In the genomic region with DNA sequence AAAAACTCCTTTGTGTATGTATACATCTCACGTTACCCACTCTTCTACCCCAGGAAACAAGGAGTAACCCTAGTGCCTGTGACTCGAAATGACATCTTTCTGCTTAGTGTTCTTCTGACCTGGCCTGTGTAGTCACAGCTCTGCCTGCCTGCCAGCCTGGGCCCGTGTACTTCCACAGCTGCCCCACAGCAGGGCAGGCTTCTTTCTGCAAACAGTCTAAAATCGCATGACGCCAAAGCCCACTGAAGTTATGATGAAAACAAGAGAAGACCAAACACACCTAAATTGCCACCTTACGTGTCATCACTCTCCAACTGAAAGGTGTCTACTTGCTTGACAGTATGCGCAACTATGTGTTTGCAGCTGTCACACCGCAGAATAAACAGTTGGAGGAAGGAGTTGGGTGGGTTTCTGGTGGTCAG, we compare ENCODE assay signal across 8 cellular contexts. TPM values are rescaled to one million over a fixed set of nuclear protein-coding genes. Genes with fewer than 3 reads are reported as not detected.
DNase-seq lines count a peak whose midpoint lies in the region; ATAC-seq and TF ChIP-seq lines count a peak whose summit lies in the region.

No MANE protein-coding gene starts in this region.

- no peaks in the 10 kb centered on the region for H3K9me3 ChIP-seq in CD8-positive, alpha-beta T cell (ENCODE audit: low read length)
- no peaks in the 10 kb centered on the region for H3K9me3 ChIP-seq in fibroblast of lung (ENCODE audit: control insufficient read depth, insufficient read depth, low read depth, low read length)

- H3K36me3 Mint-ChIP-seq in CD8-positive, alpha-beta T cell = no peaks in the 10 kb centered on the region

- peaks cover 5% of the 10 kb centered on the region for H3K27me3 ChIP-seq in CD8-positive, alpha-beta T cell (ENCODE audit: insufficient read depth, low read length)
- H3K27me3 ChIP-seq in fibroblast of lung (ENCODE audit: control insufficient read depth, insufficient read depth, low read length) = no peaks in the 10 kb centered on the region

- no peak overlapping the region for H3K27ac ChIP-seq in CD8-positive, alpha-beta T cell (ENCODE audit: low read depth, low read length)
- no peak overlapping the region for H3K27ac ChIP-seq in fibroblast of lung (ENCODE audit: insufficient read depth, low read length)

- H3K4me2 ChIP-seq in fibroblast of lung (ENCODE audit: extremely low read depth, insufficient read depth, low read length) = peak overlapping the region; percentile 89

- intact Hi-C loops in CD8-positive, alpha-beta T cell (cut with DNase I, micrococcal nuclease) = no loop called here

- peak overlapping the region; percentile 51 for H2AFZ ChIP-seq in fibroblast of lung (ENCODE audit: low read length)

- POLR2A ChIA-PET in CD8-positive, alpha-beta T cell (lab: Charles Lee) = no interaction called here

- H3K4me3 Mint-ChIP-seq in CD8-positive, alpha-beta T cell = peak overlapping the region; percentile 73

- peak overlapping the region; percentile 47 for H3K27ac Mint-ChIP-seq in CD8-positive, alpha-beta T cell

- no peaks in the 10 kb centered on the region for H3K9me3 Mint-ChIP-seq in CD8-positive, alpha-beta T cell

- H3K36me3 ChIP-seq in CD8-positive, alpha-beta T cell (ENCODE audit: insufficient read depth, low read length) = no peaks in the 10 kb centered on the region
- H3K36me3 ChIP-seq in fibroblast of lung (ENCODE audit: control insufficient read depth, insufficient read depth, low read length) = no peaks in the 10 kb centered on the region

- CTCF ChIA-PET in CD8-positive, alpha-beta T cell (lab: Charles Lee) = interaction anchor here (1.7 kb wide), 1 partner anchor 8 kb away, joined by 4 read pairs; no protein-coding TSS in a partner anchor

- no peaks in the 10 kb centered on the region for H4K20me1 ChIP-seq in fibroblast of lung (ENCODE audit: control insufficient read depth, extremely low read depth, insufficient read depth, low read length)

- H3K27me3 Mint-ChIP-seq in CD8-positive, alpha-beta T cell (ENCODE audit: low read depth) = peaks cover 46% of the 10 kb centered on the region

- H3K4me1 Mint-ChIP-seq in CD8-positive, alpha-beta T cell (ENCODE audit: low read depth) = peaks cover 28% of the 10 kb centered on the region

- no peaks in the 10 kb centered on the region for H3K79me2 ChIP-seq in fibroblast of lung (ENCODE audit: control insufficient read depth, insufficient read depth, low read length)

- no peak for TF ChIP-seq CTCF in CD8-positive, alpha-beta T cell (IDR thresholded peaks at IDR 0.05)
- peak; percentile 11 to 40 for TF ChIP-seq CTCF in fibroblast of lung (conservative IDR thresholded peaks at IDR 0.05 in 1 of 2, IDR thresholded peaks at IDR 0.05 in 1 of 2; ENCODE audit: low read depth in 1 of 2, low read length in 2 of 2)

- DNase-seq in CD8-positive, alpha-beta T cell = peak in 1 of 7 experiments; percentile 5
- DNase-seq in Jurkat, Clone E6-1 (ENCODE audit: low read depth, low spot score) = peak; percentile 48
- DNase-seq in SW480 (ENCODE audit: low spot score) (peak; percentile 38), fibroblast of lung (ENCODE audit: low read depth in 2 of 2) (peak; percentile 32 to 41), myocyte (ENCODE audit: low read depth) (peak; percentile 49), GF-D8 (lab: John Stamatoyannopoulos, UW) (no peak)

- no peak overlapping the region for H3K9ac ChIP-seq in fibroblast of lung (ENCODE audit: insufficient read depth, low read length)

- ATAC-seq in CD8-positive, alpha-beta T cell = no peak
- ATAC-seq in HG03469 (IDR thresholded peaks at IDR 0.05; ENCODE audit: unreplicated experiment) (no peak), HG03520 (IDR thresholded peaks at IDR 0.05; ENCODE audit: unreplicated experiment) (no peak)

- H3K4me1 ChIP-seq in CD8-positive, alpha-beta T cell (ENCODE audit: insufficient read depth, low read length) = peaks cover 21% of the 10 kb centered on the region
- peaks cover 2% of the 10 kb centered on the region for H3K4me1 ChIP-seq in fibroblast of lung (ENCODE audit: control insufficient read depth, extremely low read depth, insufficient read depth, low read length)

- H3K4me3 ChIP-seq in CD8-positive, alpha-beta T cell (ENCODE audit: low read depth, low read length) = no peak overlapping the region
- H3K4me3 ChIP-seq in Jurkat, Clone E6-1 (ENCODE audit: low read length) = no peak overlapping the region
- H3K4me3 ChIP-seq in fibroblast of lung (replicated peaks in 1 of 4; ENCODE audit: control extremely low read depth in 1 of 4, insufficient read depth in 1 of 4, low read depth in 3 of 4, low read length in 4 of 4) = peak overlapping the region; percentile 64 to 91 (median 68)

RNA-seq across cellular contexts. Expression of gene GAREM1, which starts 1.5 kb away (rescaled TPM):
- under 1 TPM; 0.16 to 0.25 TPM for total RNA-seq in CD8-positive, alpha-beta T cell
- 1.7 TPM for polyA plus RNA-seq in Jurkat, Clone E6-1 (2012; ENCODE audit: insufficient read depth, insufficient read length)
- total RNA-seq in fibroblast of lung = 1.5 TPM in 2 replicates
- 0.92 and 2.6 TPM in 2 replicates for polyA plus RNA-seq in fibroblast of lung
- polyA plus RNA-seq in fibroblast of lung (2012) = 0.73 and 0.89 TPM in 2 replicates
- 1.8 and 2.7 TPM in 2 replicates for polyA minus RNA-seq in fibroblast of lung (ENCODE audit: low replicate concordance)
- 7.2 and 7.7 TPM in 2 replicates for total RNA-seq in myocyte
- polyA plus RNA-seq in myocyte (2012) = 4.0 TPM

Comparison
In these comparisons a context has a peak if more than half of its experiments do, and no peak if none do; other contexts are left out.
1. H3K4me3 ChIP-seq: peak in fibroblast of lung (4 of 4); none in CD8-positive, alpha-beta T cell (single experiment) and Jurkat, Clone E6-1 (single experiment).